In genomic region chr17:75228305-75228704, GRCh38 we compare ENCODE assay signal across 8 cellular contexts. TPM values are rescaled to one million over a fixed set of nuclear protein-coding genes. Genes with fewer than 3 reads are reported as not detected.
DNase-seq lines count a peak whose midpoint lies in the region; ATAC-seq and TF ChIP-seq lines count a peak whose summit lies in the region.
"Had no signal": no experiment of that assay in that cellular context is flagged by ENCODE, and none has a peak within 500 bp of the region (broad histone marks: within the 10 kb centered on the region; RNA-seq: fewer than 3 reads in every experiment).

No MANE protein-coding gene starts in this region.

- H3K27me3 ChIP-seq in transverse colon: no peaks in the 10 kb centered on the region
- H3K27me3 ChIP-seq: tibial nerve had no signal

- no peak for TF ChIP-seq EP300 in transverse colon (IDR thresholded peaks at IDR 0.05; ENCODE audit: low read depth)

- no peak for TF ChIP-seq CTCF in transverse colon (IDR thresholded peaks at IDR 0.05)

- peaks cover 49% of the 10 kb centered on the region for H3K36me3 Mint-ChIP-seq in activated CD4-positive, alpha-beta memory T cell treated with anti-CD3 and anti-CD28 coated beads for 36 hours
- H3K36me3 Mint-ChIP-seq in activated CD4-positive, alpha-beta memory T cell treated with anti-CD3 and anti-CD28 coated beads, Interleukin-2, amount 10 ng/mL, durations not matched to agents 7 days and 5 days (ENCODE audit: low read depth): peaks cover 56% of the 10 kb centered on the region

- H3K9me3 ChIP-seq in transverse colon: no peaks in the 10 kb centered on the region
- H3K9me3 ChIP-seq: tibial nerve had no signal

- H3K27ac ChIP-seq in transverse colon: peak overlapping the region; percentile 16 to 60 (median 30)

- intact Hi-C loops in activated CD4-positive, alpha-beta memory T cell treated with anti-CD3 and anti-CD28 coated beads for 36 hours (cut with micrococcal nuclease): no loop called here
- intact Hi-C loops in transverse colon (cut with DNase I; ENCODE audit: low total_unique reads): no loop called here

- ATAC-seq in left lobe of liver: peak; percentile 45
- ATAC-seq in GM21717 (IDR thresholded peaks at IDR 0.05; ENCODE audit: unreplicated experiment): no peak

- TF ChIP-seq POLR2A in transverse colon (IDR thresholded peaks at IDR 0.05): no peak

- no peak overlapping the region for H3K4me3 ChIP-seq in transverse colon
- H3K4me3 ChIP-seq: tibial nerve had no signal

- CTCF ChIA-PET in activated CD4-positive, alpha-beta memory T cell treated with anti-CD3 and anti-CD28 coated beads for 36 hours (lab: Charles Lee): interaction anchor here (1.0 to 1.2 kb wide), 2 partner anchors 10 to 114 kb away, joined by 3 to 5 read pairs; no protein-coding TSS in a partner anchor
- CTCF ChIA-PET in activated CD4-positive, alpha-beta memory T cell treated with anti-CD3 and anti-CD28 coated beads, Interleukin-2, amount 10 ng/mL, durations not matched to agents 7 days and 5 days (lab: Charles Lee): interaction anchor here (2.1 to 2.4 kb wide), 2 partner anchors 11 to 114 kb away, joined by 5 to 7 read pairs; no protein-coding TSS in a partner anchor

- H3K4me1 Mint-ChIP-seq in activated CD4-positive, alpha-beta memory T cell treated with anti-CD3 and anti-CD28 coated beads for 36 hours (ENCODE audit: low read depth): peaks cover 4% of the 10 kb centered on the region
- no peaks in the 10 kb centered on the region for H3K4me1 Mint-ChIP-seq in activated CD4-positive, alpha-beta memory T cell treated with anti-CD3 and anti-CD28 coated beads, Interleukin-2, amount 10 ng/mL, durations not matched to agents 7 days and 5 days

- peaks cover 0 to 41% (median 20%) of the 10 kb centered on the region in 4 donors for H3K36me3 ChIP-seq in transverse colon

- in situ Hi-C loops in transverse colon (cut with MboI; ENCODE audit: low pct_ligation_motif_present in 1 of 4, low pct_unique_long_range_greater_than_20kb in 1 of 4, low sequenced_read_pairs in 3 of 4): no loop called here

- H3K9me3 Mint-ChIP-seq in activated CD4-positive, alpha-beta memory T cell treated with anti-CD3 and anti-CD28 coated beads for 36 hours: no peaks in the 10 kb centered on the region
- no peaks in the 10 kb centered on the region for H3K9me3 Mint-ChIP-seq in activated CD4-positive, alpha-beta memory T cell treated with anti-CD3 and anti-CD28 coated beads, Interleukin-2, amount 10 ng/mL, durations not matched to agents 7 days and 5 days

- no peak overlapping the region for H3K4me3 Mint-ChIP-seq in activated CD4-positive, alpha-beta memory T cell treated with anti-CD3 and anti-CD28 coated beads for 36 hours
- H3K4me3 Mint-ChIP-seq in activated CD4-positive, alpha-beta memory T cell treated with anti-CD3 and anti-CD28 coated beads, Interleukin-2, amount 10 ng/mL, durations not matched to agents 7 days and 5 days: no peak overlapping the region

- WGBS in transverse colon (ENCODE audit: low coverage in 1 of 2), 2 donors: 71 to 100% methylated on average over 1 to 2 of the region's 2 CpGs

- no peaks in the 10 kb centered on the region for H3K27me3 Mint-ChIP-seq in activated CD4-positive, alpha-beta memory T cell treated with anti-CD3 and anti-CD28 coated beads for 36 hours
- H3K27me3 Mint-ChIP-seq in activated CD4-positive, alpha-beta memory T cell treated with anti-CD3 and anti-CD28 coated beads, Interleukin-2, amount 10 ng/mL, durations not matched to agents 7 days and 5 days: no peaks in the 10 kb centered on the region

- DNase-seq in activated CD4-positive, alpha-beta memory T cell treated with anti-CD3 and anti-CD28 coated beads for 36 hours: no peak
- no peak for DNase-seq in activated CD4-positive, alpha-beta memory T cell treated with anti-CD3 and anti-CD28 coated beads, Interleukin-2, amount 10 ng/mL, durations not matched to agents 7 days and 5 days
- no peak for DNase-seq in left lobe of liver (ENCODE audit: low spot score)
- no peak for DNase-seq in transverse colon
- DNase-seq in cerebellar nuclear complex (lab: John Stamatoyannopoulos, UW): no peak
- DNase-seq: SHP77 treated with DMSO at 0.1 percent for 48 hours had no signal

- no peaks in the 10 kb centered on the region for H3K4me1 ChIP-seq in transverse colon
- H3K4me1 ChIP-seq: tibial nerve had no signal

- H3K27ac Mint-ChIP-seq in activated CD4-positive, alpha-beta memory T cell treated with anti-CD3 and anti-CD28 coated beads for 36 hours: peak overlapping the region; percentile 18
- no peak overlapping the region for H3K27ac Mint-ChIP-seq in activated CD4-positive, alpha-beta memory T cell treated with anti-CD3 and anti-CD28 coated beads, Interleukin-2, amount 10 ng/mL, durations not matched to agents 7 days and 5 days

- POLR2A ChIA-PET in activated CD4-positive, alpha-beta memory T cell treated with anti-CD3 and anti-CD28 coated beads for 36 hours (lab: Charles Lee): interaction anchor here (2.2 kb wide), 1 partner anchor 23 kb away, joined by 7 read pairs; the partner anchor contains the start of gene NUP85
- POLR2A ChIA-PET in activated CD4-positive, alpha-beta memory T cell treated with anti-CD3 and anti-CD28 coated beads, Interleukin-2, amount 10 ng/mL, durations not matched to agents 7 days and 5 days (lab: Charles Lee): interaction anchor here (0.9 to 2.2 kb wide), 3 partner anchors 9 to 13 kb away, joined by 3 to 9 read pairs (median 4); no protein-coding TSS in a partner anchor

RNA-seq across cellular contexts. Expression of gene NUP85, which starts 22.8 kb away (rescaled TPM):
- 100 to 1,000 TPM; 125 to 132 TPM for total RNA-seq in activated CD4-positive, alpha-beta memory T cell treated with anti-CD3 and anti-CD28 coated beads for 36 hours
- 100 to 1,000 TPM; 109 to 116 TPM for total RNA-seq in activated CD4-positive, alpha-beta memory T cell treated with anti-CD3 and anti-CD28 coated beads, Interleukin-2, amount 10 ng/mL, durations not matched to agents 7 days and 5 days
- total RNA-seq in left lobe of liver (33.8 TPM), transverse colon (100 to 1,000 TPM in 1 of 4 donors, 10 to 100 TPM in 3; 13.1 to 204 (median 31.8) TPM)

RNA-seq across cellular contexts. Expression of gene GGA3, which starts 33.1 kb away (rescaled TPM):
- 10 to 100 TPM; 68.5 to 70.7 TPM for total RNA-seq in activated CD4-positive, alpha-beta memory T cell treated with anti-CD3 and anti-CD28 coated beads for 36 hours
- 10 to 100 TPM; 73.4 to 79.4 TPM for total RNA-seq in activated CD4-positive, alpha-beta memory T cell treated with anti-CD3 and anti-CD28 coated beads, Interleukin-2, amount 10 ng/mL, durations not matched to agents 7 days and 5 days
- 17.9 TPM for total RNA-seq in left lobe of liver
- 100 to 1,000 TPM in 1 of 4 donors, 10 to 100 TPM in 3; 36.2 to 134 (median 59.0) TPM for total RNA-seq in transverse colon

RNA-seq across cellular contexts. Expression of gene MRPS7, which starts 33.4 kb away (rescaled TPM):
- total RNA-seq in activated CD4-positive, alpha-beta memory T cell treated with anti-CD3 and anti-CD28 coated beads for 36 hours: 10 to 100 TPM; 72.9 to 76.1 TPM
- 10 to 100 TPM; 39.7 to 40.0 TPM for total RNA-seq in activated CD4-positive, alpha-beta memory T cell treated with anti-CD3 and anti-CD28 coated beads, Interleukin-2, amount 10 ng/mL, durations not matched to agents 7 days and 5 days
- total RNA-seq in left lobe of liver: 36.1 TPM
- total RNA-seq in transverse colon: 10 to 100 TPM; 27.1 to 54.0 (median 37.4) TPM

RNA-seq across cellular contexts. Expression of gene MIF4GD, which starts 42.7 kb away (rescaled TPM):
- 10 to 100 TPM; 50.2 to 57.2 TPM for total RNA-seq in activated CD4-positive, alpha-beta memory T cell treated with anti-CD3 and anti-CD28 coated beads for 36 hours
- total RNA-seq in activated CD4-positive, alpha-beta memory T cell treated with anti-CD3 and anti-CD28 coated beads, Interleukin-2, amount 10 ng/mL, durations not matched to agents 7 days and 5 days: 10 to 100 TPM; 54.8 to 60.3 TPM
- total RNA-seq in left lobe of liver (7.7 TPM), transverse colon (10 to 100 TPM in 3 of 4 donors, 1 to 10 TPM in 1; 9.0 to 44.0 (median 28.6) TPM)

RNA-seq across cellular contexts. Expression of gene SUMO2, which starts 45.5 kb away (rescaled TPM):
- total RNA-seq in activated CD4-positive, alpha-beta memory T cell treated with anti-CD3 and anti-CD28 coated beads for 36 hours: 100 to 1,000 TPM; 610 to 612 TPM
- total RNA-seq in activated CD4-positive, alpha-beta memory T cell treated with anti-CD3 and anti-CD28 coated beads, Interleukin-2, amount 10 ng/mL, durations not matched to agents 7 days and 5 days: 100 to 1,000 TPM; 548 to 559 TPM
- total RNA-seq in left lobe of liver (94.9 TPM), transverse colon (10 to 100 TPM in 3 of 4 donors, 1 to 10 TPM in 1; 6.4 to 56.5 (median 47.9) TPM)
